Comparison of ENCODE assay signal across 33 cellular contexts in genomic region chr20:54379893-54380292, GRCh38.
"Had no signal": no experiment of that assay in that cellular context is flagged by ENCODE, and none has a peak within 500 bp of the region (broad histone marks: within the 10 kb centered on the region; RNA-seq: fewer than 3 reads in every experiment).

No MANE protein-coding gene starts in this region.

- H3K27ac ChIP-seq: ascending aorta, cardiac muscle cell, WERI-Rb-1 had no signal

- DNase-seq: activated CD4-positive, alpha-beta memory T cell treated with anti-CD3 and anti-CD28 coated beads, Interleukin-2, amount 10 ng/mL, durations not matched to agents 7 days and 5 days; activated CD4-positive, alpha-beta T cell treated with anti-CD3 and anti-CD28 coated beads for 1 hour; activated CD4-positive, alpha-beta T cell treated with anti-CD3 and anti-CD28 coated beads for 36 hours; activated CD4-positive, alpha-beta T cell treated with anti-CD3 and anti-CD28 coated beads for 48 hours; activated CD4-positive, alpha-beta T cell treated with anti-CD3 and anti-CD28 coated beads, Interleukin-2, amount 10 ng/mL, durations not matched to agents 7 days and 5 days; activated CD4-positive, alpha-beta T cell treated with anti-CD3 and anti-CD28 coated beads, Interleukin-2, amount 50 U/mL, for 48 hours; activated CD4-positive, CD25-positive, alpha-beta regulatory T cell; activated CD8-positive, alpha-beta memory T cell treated with anti-CD3 and anti-CD28 coated beads for 24 hours; activated CD8-positive, alpha-beta memory T cell treated with anti-CD3 and anti-CD28 coated beads, Interleukin-2, amount 10 ng/mL, durations not matched to agents 7 days and 5 days; activated CD8-positive, alpha-beta memory T cell treated with anti-CD3 and anti-CD28 coated beads, Interleukin-2, amount 50 U/mL, for 48 hours; activated CD8-positive, alpha-beta T cell treated with anti-CD3 and anti-CD28 coated beads, Interleukin-2, amount 10 ng/mL, durations not matched to agents 7 days and 5 days; activated effector memory CD4-positive, alpha-beta T cell treated with Interleukin-2 at 50 U/mL for 16 hours; activated gamma-delta T cell; activated naive CD4-positive, alpha-beta T cell treated with anti-CD3 and anti-CD28 coated beads, Interleukin-2, amount 10 ng/mL, durations not matched to agents 7 days and 5 days; activated naive CD4-positive, alpha-beta T cell treated with Interleukin-2 at 50 U/mL for 16 hours; activated naive CD8-positive, alpha-beta T cell treated with anti-CD3 and anti-CD28 coated beads, Interleukin-2, amount 10 ng/mL, durations not matched to agents 7 days and 5 days; activated naive CD8-positive, alpha-beta T cell treated with anti-CD3 and anti-CD28 coated beads, Interleukin-2, amount 50 U/mL, for 24 hours; activated T-cell treated with anti-CD3 and anti-CD28 coated beads, Interleukin-2, amount 50 U/mL, for 24 hours; activated T-cell treated with anti-CD3 and anti-CD28 coated beads, Interleukin-2, amount 50 U/mL, for 48 hours; amygdala; anterior cingulate cortex; caudate nucleus; cerebellar nuclear complex; T-helper 1 cell; T-helper 2 cell; T-helper 9 cell; WERI-Rb-1 had no signal

- H3K4me3 ChIP-seq: ascending aorta, cardiac muscle cell had no signal

- ATAC-seq: activated CD4-positive, alpha-beta T cell treated with anti-CD3 and anti-CD28 coated beads for 36 hours; activated CD4-positive, CD25-positive, alpha-beta regulatory T cell treated with anti-CD3 and anti-CD28 coated beads, Interleukin-2, amount 50 U/mL, for 24 hours; activated CD8-positive, alpha-beta memory T cell treated with anti-CD3 and anti-CD28 coated beads, Interleukin-2, amount 10 ng/mL, durations not matched to agents 7 days and 5 days; activated CD8-positive, alpha-beta T cell treated with anti-CD3 and anti-CD28 coated beads, Interleukin-2, amount 10 ng/mL, durations not matched to agents 7 days and 5 days; activated naive CD8-positive, alpha-beta T cell treated with anti-CD3 and anti-CD28 coated beads, Interleukin-2, amount 50 U/mL, for 24 hours; WTC11 had no signal

- H3K36me3 ChIP-seq: ascending aorta, cardiac muscle cell, WERI-Rb-1 had no signal

- FAIRE-seq: bronchial epithelial cell, TTC549 had no signal

- H3K4me1 ChIP-seq: ascending aorta had no signal

- H3K27me3 ChIP-seq: ascending aorta, cardiac muscle cell had no signal

- H3K9me3 ChIP-seq: ascending aorta had no signal
